In the genomic region with DNA sequence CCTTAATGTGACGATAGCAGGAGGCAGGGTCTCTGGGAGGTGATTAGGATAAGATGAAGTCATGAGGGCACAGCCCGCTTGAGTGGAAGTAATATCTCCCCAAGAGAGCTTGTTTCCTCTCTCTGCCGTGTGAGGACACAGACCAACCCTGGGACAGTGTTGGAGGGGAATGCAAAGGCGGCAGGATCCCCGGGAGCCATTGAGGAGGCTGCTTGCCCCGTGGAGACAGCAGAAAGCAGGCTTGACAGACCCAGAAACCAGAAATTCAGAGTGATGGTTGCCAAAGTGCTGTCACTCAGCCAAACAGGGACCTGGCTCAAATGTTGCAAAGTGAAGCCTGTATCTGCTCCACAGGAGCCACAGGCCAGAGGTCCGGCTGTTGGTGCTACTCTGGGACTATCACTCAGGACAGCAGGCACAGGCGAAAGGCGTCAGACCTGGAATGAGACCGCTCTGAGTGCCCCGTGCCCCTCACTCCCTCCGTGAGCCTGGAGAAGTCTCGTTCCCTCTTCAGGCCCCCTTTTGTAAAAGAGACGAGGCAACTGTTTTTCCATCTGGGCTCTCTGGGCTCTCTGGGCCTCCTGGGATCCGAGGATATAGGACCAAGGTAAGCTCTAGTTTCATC, we compare ENCODE assay signal across 13 cellular contexts.
DNase-seq lines count a peak whose midpoint lies in the region; ATAC-seq, FAIRE-seq and TF ChIP-seq lines count a peak whose summit lies in the region.
"Had no signal": no experiment of that assay in that cellular context is flagged by ENCODE, and none has a peak within 500 bp of the region (broad histone marks: within the 10 kb centered on the region; RNA-seq: fewer than 3 reads in every experiment).

No MANE protein-coding gene starts in this region.

- no peaks in the 10 kb centered on the region for H3K36me3 Mint-ChIP-seq in Caco-2 (ENCODE audit: insufficient read depth, unreplicated experiment)
- H3K36me3 Mint-ChIP-seq in chondrocyte (ENCODE audit: low read depth): no peaks in the 10 kb centered on the region
- no peaks in the 10 kb centered on the region for H3K36me3 Mint-ChIP-seq in activated naive CD4-positive, alpha-beta T cell treated with anti-CD3 and anti-CD28 coated beads, Interleukin-2, amount 10 ng/mL, durations not matched to agents 7 days and 5 days

- H3K27me3 ChIP-seq in Caco-2 (replicated peaks; ENCODE audit: control insufficient read depth, insufficient read depth, low read length): no peaks in the 10 kb centered on the region
- no peaks in the 10 kb centered on the region for H3K27me3 ChIP-seq in MG63
- no peaks in the 10 kb centered on the region for H3K27me3 ChIP-seq in neuronal stem cell (ENCODE audit: control insufficient read depth in 3 of 3, insufficient read depth in 3 of 3, low read depth in 1 of 3, low read length in 3 of 3)

- DNase-seq in Caco-2: no peak
- peak; percentile 26 for DNase-seq in MG63
- no peak for DNase-seq in chondrocyte (ENCODE audit: low spot score)
- no peak for DNase-seq in neuronal stem cell (ENCODE audit: low spot score)
- DNase-seq in NOMO-1 (lab: John Stamatoyannopoulos, UW; ENCODE audit: unreplicated experiment in 2 of 2): no peak
- DNase-seq in H54 (ENCODE audit: insufficient read length, low spot score): no peak
- no peak for DNase-seq in activated naive CD4-positive, alpha-beta T cell treated with anti-CD3 and anti-CD28 coated beads, Interleukin-2, amount 10 ng/mL, durations not matched to agents 7 days and 5 days
- DNase-seq: midbrain; stimulated activated CD4-positive, alpha-beta T cell treated with anti-CD3 and anti-CD28 coated beads, Interleukin-2, amount 100 ng/mL, for 24 hours had no signal

- no peak overlapping the region for H3K23ac ChIP-seq in neuronal stem cell (ENCODE audit: low read depth, low read length, poor library complexity)

- no peak for TF ChIP-seq POLR2A in H54 (IDR thresholded peaks at IDR 0.05; ENCODE audit: low read depth, low read length)

- H2AK5ac ChIP-seq in neuronal stem cell (ENCODE audit: low read depth, low read length): no peak overlapping the region

- H3K4me3 Mint-ChIP-seq in Caco-2 (ENCODE audit: unreplicated experiment): no peak overlapping the region
- no peak overlapping the region for H3K4me3 Mint-ChIP-seq in chondrocyte (ENCODE audit: unreplicated experiment)
- no peak overlapping the region for H3K4me3 Mint-ChIP-seq in activated naive CD4-positive, alpha-beta T cell treated with anti-CD3 and anti-CD28 coated beads, Interleukin-2, amount 10 ng/mL, durations not matched to agents 7 days and 5 days
- H3K4me3 Mint-ChIP-seq: dendritic cell treated with granulocyte-macrophage colony-stimulating factor and Interleukin-4, amounts not matched to agents 40 ng/mL and 50 ng/mL, for 4 days had no signal

- no peak overlapping the region for H3K4me2 ChIP-seq in neuronal stem cell (ENCODE audit: insufficient read depth, low read length, poor library complexity, severe bottlenecking)

- no peaks in the 10 kb centered on the region for H3K79me1 ChIP-seq in neuronal stem cell (ENCODE audit: low read depth, low read length)

- intact Hi-C loops in Caco-2 (cut with micrococcal nuclease; ENCODE audit: unreplicated experiment): no loop called here

- H3K4me1 Mint-ChIP-seq in Caco-2 (ENCODE audit: low read depth, unreplicated experiment) (peaks cover 12% of the 10 kb centered on the region), chondrocyte (ENCODE audit: low read depth) (peaks cover 35% of the 10 kb centered on the region)
- H3K4me1 Mint-ChIP-seq in activated naive CD4-positive, alpha-beta T cell treated with anti-CD3 and anti-CD28 coated beads, Interleukin-2, amount 10 ng/mL, durations not matched to agents 7 days and 5 days: no peaks in the 10 kb centered on the region

- WGBS in neuronal stem cell (ENCODE audit: extremely low coverage in 2 of 2, insufficient read length in 2 of 2, insufficient replicate concordance in 1 of 2), 2 donors: no CpG with 5 or more reads among the region's 15 CpGs

- H3K9me3 Mint-ChIP-seq in Caco-2 (ENCODE audit: unreplicated experiment) (no peaks in the 10 kb centered on the region), chondrocyte (ENCODE audit: low read depth) (no peaks in the 10 kb centered on the region)
- H3K9me3 Mint-ChIP-seq in activated naive CD4-positive, alpha-beta T cell treated with anti-CD3 and anti-CD28 coated beads, Interleukin-2, amount 10 ng/mL, durations not matched to agents 7 days and 5 days: no peaks in the 10 kb centered on the region
- H3K9me3 Mint-ChIP-seq: dendritic cell treated with granulocyte-macrophage colony-stimulating factor and Interleukin-4, amounts not matched to agents 40 ng/mL and 50 ng/mL, for 4 days had no signal

- H3K27ac Mint-ChIP-seq in Caco-2 (ENCODE audit: unreplicated experiment): peak overlapping the region; percentile 92
- peak overlapping the region; percentile 98 for H3K27ac Mint-ChIP-seq in chondrocyte (ENCODE audit: unreplicated experiment)
- H3K27ac Mint-ChIP-seq in activated naive CD4-positive, alpha-beta T cell treated with anti-CD3 and anti-CD28 coated beads, Interleukin-2, amount 10 ng/mL, durations not matched to agents 7 days and 5 days: no peak overlapping the region
- H3K27ac Mint-ChIP-seq: dendritic cell treated with granulocyte-macrophage colony-stimulating factor and Interleukin-4, amounts not matched to agents 40 ng/mL and 50 ng/mL, for 4 days had no signal

- no TSS peak for BruUV-seq in Caco-2 (replicated peaks; lab: Mats Ljungman, UMichigan)

- H3K36me3 ChIP-seq in Caco-2 (ENCODE audit: control insufficient read depth, insufficient read depth, low read length) (no peaks in the 10 kb centered on the region), MG63 (no peaks in the 10 kb centered on the region), neuronal stem cell (replicated peaks in 1 of 2; ENCODE audit: control insufficient read depth in 2 of 2, insufficient read depth in 2 of 2, low read length in 2 of 2) (no peaks in the 10 kb centered on the region)

- no peak for ATAC-seq in HG03378 (IDR thresholded peaks at IDR 0.05; ENCODE audit: unreplicated experiment)

- H3K4me3 ChIP-seq in Caco-2 (ENCODE audit: low read depth, low read length) (no peak overlapping the region), MG63 (no peak overlapping the region), neuronal stem cell (ENCODE audit: low read length in 2 of 2) (no peak overlapping the region)
- H3K4me3 ChIP-seq: psoas muscle had no signal

- H2AFZ ChIP-seq in neuronal stem cell (ENCODE audit: low read length): peak overlapping the region; percentile 43

- CTCF ChIA-PET in Caco-2 (lab: Charles Lee): no interaction called here
- CTCF ChIA-PET in activated naive CD4-positive, alpha-beta T cell treated with anti-CD3 and anti-CD28 coated beads, Interleukin-2, amount 10 ng/mL, durations not matched to agents 7 days and 5 days (lab: Charles Lee): no interaction called here

- H3K9ac ChIP-seq in neuronal stem cell (ENCODE audit: low read depth, low read length, poor library complexity): peak overlapping the region; percentile 9

- no peak overlapping the region for H4K8ac ChIP-seq in neuronal stem cell (ENCODE audit: low read depth, low read length)

- no peak overlapping the region for H3K4ac ChIP-seq in neuronal stem cell (ENCODE audit: low read length)

- peak overlapping the region; percentile 63 for H3K18ac ChIP-seq in neuronal stem cell (ENCODE audit: low read length)

- peak overlapping the region; percentile 26 for H2BK5ac ChIP-seq in neuronal stem cell (ENCODE audit: low read length)

- H4K91ac ChIP-seq in neuronal stem cell (ENCODE audit: low read depth, low read length, poor library complexity): no peak overlapping the region

- no peak overlapping the region for H2BK15ac ChIP-seq in neuronal stem cell (ENCODE audit: low read length)

- no peak overlapping the region for H3K27ac ChIP-seq in neuronal stem cell (replicated peaks; ENCODE audit: low read length)
- H3K27ac ChIP-seq: psoas muscle had no signal

- FAIRE-seq in H54 (lab: Jason Lieb, UNC): no peak
- FAIRE-seq: GM12892 had no signal

- no peak overlapping the region for H2BK120ac ChIP-seq in neuronal stem cell (ENCODE audit: low read depth, low read length)

- POLR2A ChIA-PET in Caco-2 (lab: Charles Lee): no interaction called here

- H3K9me3 ChIP-seq in Caco-2: no peaks in the 10 kb centered on the region
- H3K9me3 ChIP-seq in MG63: no peaks in the 10 kb centered on the region; the same call in 1 of the 2 replicates
- no peaks in the 10 kb centered on the region for H3K9me3 ChIP-seq in neuronal stem cell (replicated peaks in 1 of 2; ENCODE audit: control insufficient read depth in 2 of 2, insufficient read depth in 1 of 2, low read depth in 1 of 2, low read length in 2 of 2)
- H3K9me3 ChIP-seq: psoas muscle had no signal

- H2BK12ac ChIP-seq in neuronal stem cell (ENCODE audit: low read length): no peak overlapping the region

- H3K14ac ChIP-seq in neuronal stem cell (ENCODE audit: low read length): peak overlapping the region; percentile 48

- peaks cover 18% of the 10 kb centered on the region for H3K4me1 ChIP-seq in Caco-2
- H3K4me1 ChIP-seq in neuronal stem cell (ENCODE audit: control insufficient read depth in 2 of 2, insufficient read depth in 1 of 2, low read depth in 1 of 2, low read length in 2 of 2): peaks cover 5 to 10% of the 10 kb centered on the region in 2 donors
- H3K4me1 ChIP-seq: psoas muscle had no signal

- no peaks in the 10 kb centered on the region for H3K27me3 Mint-ChIP-seq in Caco-2 (ENCODE audit: insufficient read depth, unreplicated experiment)
- no peaks in the 10 kb centered on the region for H3K27me3 Mint-ChIP-seq in chondrocyte (ENCODE audit: low read depth)
- peaks cover 14% of the 10 kb centered on the region for H3K27me3 Mint-ChIP-seq in activated naive CD4-positive, alpha-beta T cell treated with anti-CD3 and anti-CD28 coated beads, Interleukin-2, amount 10 ng/mL, durations not matched to agents 7 days and 5 days

- no peak for TF ChIP-seq CTCF in Caco-2 (IDR thresholded peaks at IDR 0.05; ENCODE audit: insufficient read depth in 1 of 2, low read depth in 1 of 2, low read length in 1 of 2, severe bottlenecking in 1 of 2, unreplicated experiment in 1 of 2)
- TF ChIP-seq CTCF in chondrocyte (IDR thresholded peaks at IDR 0.05): no peak
